1 cellular context compared by ENCODE assay signal in genomic region chr12:89349814-89350213, GRCh38.
A peak's percentile ranks its signal among the peaks of the same experiment; 100 is the strongest.
TF ChIP-seq lines count a peak whose summit lies in the region.

No MANE protein-coding gene starts in this region.

TF ChIP-seq in PFSK-1, 5 proteins besides CTCF, POLR2A, EP300 and RAD21:
- TF ChIP-seq, protein P1, sequence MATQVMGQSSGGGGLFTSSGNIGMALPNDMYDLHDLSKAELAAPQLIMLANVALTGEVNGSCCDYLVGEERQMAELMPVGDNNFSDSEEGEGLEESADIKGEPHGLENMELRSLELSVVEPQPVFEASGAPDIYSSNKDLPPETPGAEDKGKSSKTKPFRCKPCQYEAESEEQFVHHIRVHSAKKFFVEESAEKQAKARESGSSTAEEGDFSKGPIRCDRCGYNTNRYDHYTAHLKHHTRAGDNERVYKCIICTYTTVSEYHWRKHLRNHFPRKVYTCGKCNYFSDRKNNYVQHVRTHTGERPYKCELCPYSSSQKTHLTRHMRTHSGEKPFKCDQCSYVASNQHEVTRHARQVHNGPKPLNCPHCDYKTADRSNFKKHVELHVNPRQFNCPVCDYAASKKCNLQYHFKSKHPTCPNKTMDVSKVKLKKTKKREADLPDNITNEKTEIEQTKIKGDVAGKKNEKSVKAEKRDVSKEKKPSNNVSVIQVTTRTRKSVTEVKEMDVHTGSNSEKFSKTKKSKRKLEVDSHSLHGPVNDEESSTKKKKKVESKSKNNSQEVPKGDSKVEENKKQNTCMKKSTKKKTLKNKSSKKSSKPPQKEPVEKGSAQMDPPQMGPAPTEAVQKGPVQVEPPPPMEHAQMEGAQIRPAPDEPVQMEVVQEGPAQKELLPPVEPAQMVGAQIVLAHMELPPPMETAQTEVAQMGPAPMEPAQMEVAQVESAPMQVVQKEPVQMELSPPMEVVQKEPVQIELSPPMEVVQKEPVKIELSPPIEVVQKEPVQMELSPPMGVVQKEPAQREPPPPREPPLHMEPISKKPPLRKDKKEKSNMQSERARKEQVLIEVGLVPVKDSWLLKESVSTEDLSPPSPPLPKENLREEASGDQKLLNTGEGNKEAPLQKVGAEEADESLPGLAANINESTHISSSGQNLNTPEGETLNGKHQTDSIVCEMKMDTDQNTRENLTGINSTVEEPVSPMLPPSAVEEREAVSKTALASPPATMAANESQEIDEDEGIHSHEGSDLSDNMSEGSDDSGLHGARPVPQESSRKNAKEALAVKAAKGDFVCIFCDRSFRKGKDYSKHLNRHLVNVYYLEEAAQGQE (IDR thresholded peaks at IDR 0.05; ENCODE audit: insufficient read depth in 1 of 2, low read depth in 2 of 2, low read length in 2 of 2): 0 out of 4 replicates have a peak, but pooled peaks of 1 of the 2 experiments have one; percentile 70
- TF ChIP-seq SIN3A (IDR thresholded peaks at IDR 0.05; ENCODE audit: borderline replicate concordance, insufficient read depth, low read length) (peak; percentile 55; the same call in 1 of the 2 replicates), FOXP2 (optimal IDR thresholded peaks at IDR 0.05; ENCODE audit: borderline replicate concordance, extremely low read depth, extremely low read length, insufficient read depth) (no peak), TAF1 (IDR thresholded peaks at IDR 0.05; ENCODE audit: borderline replicate concordance, insufficient read depth, low read length) (0 out of 2 replicates have a peak, but pooled peaks have one; percentile 31), POLR2AphosphoS5 (IDR thresholded peaks at IDR 0.05; ENCODE audit: low read depth, low read length) (peak; percentile 45; the same call in 1 of the 2 replicates)
